Comparison of ENCODE assay signal across 11 cellular contexts in genomic region chr10:77287647-77288120, GRCh38.
DNase-seq lines count a peak whose midpoint lies in the region; ATAC-seq and TF ChIP-seq lines count a peak whose summit lies in the region.
"Had no signal": no experiment of that assay in that cellular context is flagged by ENCODE, and none has a peak within 500 bp of the region (broad histone marks: within the 10 kb centered on the region; RNA-seq: fewer than 3 reads in every experiment).

No MANE protein-coding gene starts in this region.

- intact Hi-C loops in psoas muscle (cut with DNase I) = no loop called here

- H3K27me3 ChIP-seq in psoas muscle (ENCODE audit: insufficient read depth in 3 of 3, low read length in 2 of 3) = no peaks in the 10 kb centered on the region

- TF ChIP-seq CTCF in psoas muscle (IDR thresholded peaks at IDR 0.05) = no peak

- DNase-seq in DMS53 treated with DMSO at 0.1 percent for 48 hours (lab: John Stamatoyannopoulos, UW; ENCODE audit: unreplicated experiment) (peak; percentile 89), NCI-H2029 (lab: John Stamatoyannopoulos, UW) (peak; percentile 51), fibroblast of gingiva (ENCODE audit: low read depth) (peak; percentile 13), psoas muscle (no peak), glomerular visceral epithelial cell (ENCODE audit: extremely low spot score) (no peak), MV-4-11 (lab: John Stamatoyannopoulos, UW) (no peak), NAMALWA (ENCODE audit: low spot score) (no peak)
- DNase-seq: activated CD8-positive, alpha-beta T cell treated with anti-CD3 and anti-CD28 coated beads, Interleukin-2, amount 10 ng/mL, durations not matched to agents 7 days and 5 days; CD8-positive, alpha-beta T cell; T-helper 2 cell had no signal

- no peak overlapping the region for H3K27ac ChIP-seq in psoas muscle

- 12 to 24% (median 22%) methylated on average over 2 of the region's 2 CpGs for WGBS in psoas muscle, 3 donors

- H3K4me1 ChIP-seq in psoas muscle = peaks cover 22% of the 10 kb centered on the region

- no peaks in the 10 kb centered on the region for H3K9me3 ChIP-seq in psoas muscle

- no peaks in the 10 kb centered on the region for H3K36me3 ChIP-seq in psoas muscle (ENCODE audit: insufficient read depth in 1 of 2, low read depth in 1 of 2)

- no peak overlapping the region for H3K4me3 ChIP-seq in psoas muscle

- ATAC-seq in psoas muscle = peak in 3 of 4 donors; percentile 49 to 88 (median 88)
- ATAC-seq in HG02885 (IDR thresholded peaks at IDR 0.05; ENCODE audit: poor library complexity, unreplicated experiment) = no peak
- ATAC-seq: activated CD8-positive, alpha-beta T cell treated with anti-CD3 and anti-CD28 coated beads, Interleukin-2, amount 10 ng/mL, durations not matched to agents 7 days and 5 days; CD8-positive, alpha-beta T cell had no signal

Comparison
In these comparisons a context has a peak if more than half of its experiments do, and no peak if none do; other contexts are left out.
1. DNase-seq: peak in DMS53 treated with DMSO at 0.1 percent for 48 hours (single experiment), NCI-H2029 (single experiment) and fibroblast of gingiva (single experiment); none in psoas muscle (0 of 2), glomerular visceral epithelial cell (single experiment), MV-4-11 (single experiment) and NAMALWA (single experiment).